8 cellular contexts compared by ENCODE assay signal in the genomic region with DNA sequence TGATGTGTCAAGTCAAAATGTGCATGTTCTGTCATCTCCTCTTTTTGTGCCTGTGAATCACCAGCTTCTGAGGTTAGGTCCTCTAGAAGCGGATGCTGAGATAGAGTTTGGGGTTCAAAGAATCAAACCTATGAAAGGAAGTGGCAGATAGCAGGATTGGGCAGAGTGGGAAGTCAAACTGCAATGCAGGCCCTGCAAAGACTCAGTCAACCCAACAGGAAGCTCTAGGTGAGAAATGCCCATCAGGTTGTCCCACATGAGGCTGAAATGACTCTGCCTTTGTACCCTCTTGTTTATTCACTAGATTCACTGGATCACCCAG. TPM values are rescaled to one million over a fixed set of nuclear protein-coding genes. Genes with fewer than 3 reads are reported as not detected.
DNase-seq lines count a peak whose midpoint lies in the region; ATAC-seq, FAIRE-seq and TF ChIP-seq lines count a peak whose summit lies in the region.

No MANE protein-coding gene starts in this region.

- POLR2A ChIA-PET in HepG2 (lab: Yijun Ruan, JAX), result interaction anchor here (0.7 to 2.3 kb wide), 6 partner anchors 11 to 79 kb away, joined by 3 to 10 read pairs (median 4); partner anchors contain the start of genes PNN and TRAPPC6B

- in situ Hi-C loops in HepG2 (cut with HindIII; ENCODE audit: extremely low pct_ligation_motif_present, low pct_unique_long_range_greater_than_20kb), result no loop called here

- no peaks in the 10 kb centered on the region for H3K36me3 Mint-ChIP-seq in activated CD4-positive, alpha-beta T cell treated with anti-CD3 and anti-CD28 coated beads, Interleukin-2, amount 10 ng/mL, durations not matched to agents 24 days and 14 days (ENCODE audit: low read depth)

- TF ChIP-seq EP300 in HepG2 (IDR thresholded peaks at IDR 0.05; ENCODE audit: low read depth in 2 of 2, low read length in 2 of 2) (no peak), HepG2 (CRISPR knock-in tag; IDR thresholded peaks at IDR 0.05; ENCODE audit: borderline replicate concordance) (no peak)

- peak overlapping the region; percentile 51 for H2AFZ ChIP-seq in HepG2 (ENCODE audit: low read length)

- BruUV-seq in HepG2 (replicated peaks; lab: Mats Ljungman, UMichigan), result no TSS peak

- DNase-seq in HepG2 (ENCODE audit: low spot score) (no peak), right lobe of liver (no peak), fibroblast of the aortic adventitia (ENCODE audit: low read depth) (peak; percentile 50), NCI-H1417 (lab: John Stamatoyannopoulos, UW) (no peak), NAMALWA (ENCODE audit: low spot score) (no peak), dedifferentiated amniotic fluid mesenchymal stem cell (ENCODE audit: extremely low spot score) (no peak), SW 1271 (lab: John Stamatoyannopoulos, UW) (no peak)
- peak; percentile 91 for DNase-seq in activated CD4-positive, alpha-beta T cell treated with anti-CD3 and anti-CD28 coated beads, Interleukin-2, amount 10 ng/mL, durations not matched to agents 24 days and 14 days

- H3K9me3 ChIP-seq in HepG2 (ENCODE audit: low read length) (no peaks in the 10 kb centered on the region), right lobe of liver (no peaks in the 10 kb centered on the region)

- peaks cover 38% of the 10 kb centered on the region for H3K4me1 Mint-ChIP-seq in activated CD4-positive, alpha-beta T cell treated with anti-CD3 and anti-CD28 coated beads, Interleukin-2, amount 10 ng/mL, durations not matched to agents 24 days and 14 days

- peak overlapping the region; percentile 3; the same call in 1 of the 2 replicates for H3K9ac ChIP-seq in HepG2 (ENCODE audit: insufficient read depth, low read depth, low read length)

- TF ChIP-seq POLR2A in HepG2 (IDR thresholded peaks at IDR 0.05; ENCODE audit: insufficient read depth in 1 of 2, low read depth in 2 of 2, low read length in 2 of 2) (no peak), right lobe of liver (IDR thresholded peaks at IDR 0.05) (no peak)

- FAIRE-seq in HepG2 (lab: Jason Lieb, UNC), result no peak

- TF ChIP-seq RAD21 in HepG2 (CRISPR knock-in tag; IDR thresholded peaks at IDR 0.05), result no peak

- H3K79me2 ChIP-seq in HepG2 (ENCODE audit: insufficient read depth, low read length), result peaks cover 5% of the 10 kb centered on the region

- ATAC-seq in HepG2 (no peak), right lobe of liver (no peak)

- H3K27me3 ChIP-seq in HepG2 (ENCODE audit: control insufficient read depth in 1 of 2, insufficient read depth in 2 of 2, low read length in 2 of 2) (no peaks in the 10 kb centered on the region; a peak in 1 of 5 replicates), right lobe of liver (no peaks in the 10 kb centered on the region)

- no peaks in the 10 kb centered on the region for H3K27me3 Mint-ChIP-seq in activated CD4-positive, alpha-beta T cell treated with anti-CD3 and anti-CD28 coated beads, Interleukin-2, amount 10 ng/mL, durations not matched to agents 24 days and 14 days

- peak overlapping the region; percentile 54 for H3K4me3 Mint-ChIP-seq in activated CD4-positive, alpha-beta T cell treated with anti-CD3 and anti-CD28 coated beads, Interleukin-2, amount 10 ng/mL, durations not matched to agents 24 days and 14 days

- H3K4me1 ChIP-seq in HepG2 (ENCODE audit: insufficient read depth, low read length) (peaks cover 44% of the 10 kb centered on the region), right lobe of liver (peaks cover 0 to 13% (median 6%) of the 10 kb centered on the region in 4 donors)

- H3K36me3 ChIP-seq in HepG2 (replicated peaks in 1 of 2; ENCODE audit: control insufficient read depth in 1 of 2, insufficient read depth in 2 of 2, low read length in 2 of 2) (no peaks in the 10 kb centered on the region), right lobe of liver (no peaks in the 10 kb centered on the region)

- no peaks in the 10 kb centered on the region for H3K9me3 Mint-ChIP-seq in activated CD4-positive, alpha-beta T cell treated with anti-CD3 and anti-CD28 coated beads, Interleukin-2, amount 10 ng/mL, durations not matched to agents 24 days and 14 days

- 68% methylated on average over 1 of the region's 1 CpG for WGBS in HepG2 (ENCODE audit: low lambda C conversion rate)
- WGBS in right lobe of liver (ENCODE audit: insufficient coverage, low coverage, low lambda C conversion rate, missing lambda C conversion rate), result 75% methylated on average over 1 of the region's 1 CpG

- peak overlapping the region; percentile 90 for H3K27ac Mint-ChIP-seq in activated CD4-positive, alpha-beta T cell treated with anti-CD3 and anti-CD28 coated beads, Interleukin-2, amount 10 ng/mL, durations not matched to agents 24 days and 14 days

- CTCF ChIA-PET in HepG2 (lab: Yijun Ruan, JAX; ENCODE audit: low intra/inter-chr PET ratio, low total read pairs), result no interaction called here

- intact Hi-C loops in HepG2 (cut with micrococcal nuclease; ENCODE audit: unreplicated experiment) (no loop called here), right lobe of liver (cut with DNase I) (no loop called here)
- intact Hi-C loops in activated CD4-positive, alpha-beta T cell treated with anti-CD3 and anti-CD28 coated beads, Interleukin-2, amount 10 ng/mL, durations not matched to agents 24 days and 14 days (cut with micrococcal nuclease), result loop anchor here (1.0 to 2.0 kb wide), 6 partner anchors 39 to 203 kb away; partner anchors contain the start of genes FBXO33 and PNN

- no peak overlapping the region for H3K27ac ChIP-seq in HepG2 (ENCODE audit: extremely low read length, insufficient read depth, low read length)
- no peak overlapping the region for H3K27ac ChIP-seq in right lobe of liver

- H3K4me2 ChIP-seq in HepG2 (ENCODE audit: low read depth, low read length), result peak overlapping the region; percentile 38

- TF ChIP-seq CTCF in HepG2 (CRISPR knock-in tag; IDR thresholded peaks at IDR 0.05) (no peak), right lobe of liver (IDR thresholded peaks at IDR 0.05) (no peak), fibroblast of the aortic adventitia (IDR thresholded peaks at IDR 0.05; ENCODE audit: insufficient read depth, low read length) (no peak)

- H3K4me3 ChIP-seq in HepG2 (replicated peaks in 1 of 3; ENCODE audit: insufficient read depth in 1 of 3, low read depth in 2 of 3, low read length in 3 of 3) (no peak overlapping the region), right lobe of liver (no peak overlapping the region), fibroblast of the aortic adventitia (ENCODE audit: low read depth, low read length) (no peak overlapping the region)

- H4K20me1 ChIP-seq in HepG2 (ENCODE audit: insufficient read depth, low read length), result no peaks in the 10 kb centered on the region

RNA-seq across cellular contexts. Expression of gene MIA2, which starts 4.5 kb away (rescaled TPM):
- total RNA-seq in HepG2 (2016; rRNA removed; fragmentation: Illumina TruSeq; extraction: Trizol) (119 and 158 TPM in 2 replicates), right lobe of liver (10 to 100 TPM; 58.7 to 90.8 (median 73.6) TPM), fibroblast of the aortic adventitia (ENCODE audit: low replicate concordance) (20.4 and 121 TPM in 2 replicates)
- total RNA-seq in HepG2 (2016; cell fraction: cytosol; rRNA removed; fragmentation: Illumina TruSeq; extraction: Trizol; ENCODE audit: low read depth), result 154 and 169 TPM in 2 replicates
- 111 and 161 TPM in 2 replicates for total RNA-seq in HepG2 (2016; cell fraction: insoluble cytoplasmic fraction; rRNA removed; fragmentation: Illumina TruSeq; extraction: Trizol)
- total RNA-seq in HepG2 (2016; cell fraction: membrane; rRNA removed; fragmentation: Illumina TruSeq; extraction: Trizol), result 165 and 196 TPM in 2 replicates
- total RNA-seq in HepG2 (2016; cell fraction: nucleus; rRNA removed; fragmentation: Illumina TruSeq; extraction: Trizol), result 192 and 219 TPM in 2 replicates
- polyA plus RNA-seq in HepG2 (2011; rRNA removed), result 131 and 134 TPM in 2 replicates
- 57.1 and 79.7 TPM in 2 replicates for polyA plus RNA-seq in HepG2 (2011; cell fraction: cytosol; rRNA removed)
- 77.3 and 94.7 TPM in 2 replicates for polyA plus RNA-seq in HepG2 (2011; cell fraction: nucleus; rRNA removed)
- 103 and 118 TPM in 2 replicates for polyA plus RNA-seq in HepG2 (2012)
- polyA plus RNA-seq in HepG2 (2016; cell fraction: cytosol; fragmentation: Illumina TruSeq; extraction: Trizol; ENCODE audit: low read depth), result 19.6 and 24.5 TPM in 2 replicates
- polyA plus RNA-seq in HepG2 (2016; cell fraction: insoluble cytoplasmic fraction; fragmentation: Illumina TruSeq; extraction: Trizol; ENCODE audit: low read depth), result 95.4 and 102 TPM in 2 replicates
- polyA plus RNA-seq in HepG2 (2016; cell fraction: membrane; fragmentation: Illumina TruSeq; extraction: Trizol; ENCODE audit: low read depth), result 45.8 and 50.4 TPM in 2 replicates
- 216 and 223 TPM in 2 replicates for polyA plus RNA-seq in HepG2 (2016; cell fraction: nucleus; fragmentation: Illumina TruSeq; extraction: Trizol; ENCODE audit: insufficient read depth, low read depth)
- polyA minus RNA-seq in HepG2 (2011; rRNA and poly(A)+ RNA removed; ENCODE audit: low replicate concordance), result 24.3 and 71.9 TPM in 2 replicates
- 59.9 and 69.8 TPM in 2 replicates for polyA minus RNA-seq in HepG2 (2011; cell fraction: cytosol; rRNA and poly(A)+ RNA removed)
- polyA minus RNA-seq in HepG2 (2011; cell fraction: nucleus; rRNA and poly(A)+ RNA removed), result 211 and 242 TPM in 2 replicates
- 18.7 and 21.8 TPM in 2 replicates for total RNA-seq in activated CD4-positive, alpha-beta T cell treated with anti-CD3 and anti-CD28 coated beads, Interleukin-2, amount 10 ng/mL, durations not matched to agents 24 days and 14 days

RNA-seq across cellular contexts. Expression of gene PNN, which starts 54.1 kb away (rescaled TPM):
- 110 and 214 TPM in 2 replicates for total RNA-seq in HepG2 (2016; rRNA removed; fragmentation: Illumina TruSeq; extraction: Trizol)
- total RNA-seq in HepG2 (2016; cell fraction: cytosol; rRNA removed; fragmentation: Illumina TruSeq; extraction: Trizol; ENCODE audit: low read depth), result 47.1 and 48.8 TPM in 2 replicates
- total RNA-seq in HepG2 (2016; cell fraction: insoluble cytoplasmic fraction; rRNA removed; fragmentation: Illumina TruSeq; extraction: Trizol), result 105 and 215 TPM in 2 replicates
- total RNA-seq in HepG2 (2016; cell fraction: membrane; rRNA removed; fragmentation: Illumina TruSeq; extraction: Trizol), result 22.0 and 26.0 TPM in 2 replicates
- 407 and 445 TPM in 2 replicates for total RNA-seq in HepG2 (2016; cell fraction: nucleus; rRNA removed; fragmentation: Illumina TruSeq; extraction: Trizol)
- 58.0 and 58.6 TPM in 2 replicates for polyA plus RNA-seq in HepG2 (2011; rRNA removed)
- polyA plus RNA-seq in HepG2 (2011; cell fraction: cytosol; rRNA removed), result 22.1 and 29.7 TPM in 2 replicates
- polyA plus RNA-seq in HepG2 (2011; cell fraction: nucleus; rRNA removed), result 315 and 430 TPM in 2 replicates
- polyA plus RNA-seq in HepG2 (2012), result 184 and 252 TPM in 2 replicates
- 4.4 and 5.0 TPM in 2 replicates for polyA plus RNA-seq in HepG2 (2016; cell fraction: cytosol; fragmentation: Illumina TruSeq; extraction: Trizol; ENCODE audit: low read depth)
- polyA plus RNA-seq in HepG2 (2016; cell fraction: insoluble cytoplasmic fraction; fragmentation: Illumina TruSeq; extraction: Trizol; ENCODE audit: low read depth), result 155 and 157 TPM in 2 replicates
- 13.0 and 14.4 TPM in 2 replicates for polyA plus RNA-seq in HepG2 (2016; cell fraction: membrane; fragmentation: Illumina TruSeq; extraction: Trizol; ENCODE audit: low read depth)
- 1,319 and 1,369 TPM in 2 replicates for polyA plus RNA-seq in HepG2 (2016; cell fraction: nucleus; fragmentation: Illumina TruSeq; extraction: Trizol; ENCODE audit: insufficient read depth, low read depth)
- 19.2 and 20.9 TPM in 2 replicates for polyA minus RNA-seq in HepG2 (2011; rRNA and poly(A)+ RNA removed; ENCODE audit: low replicate concordance)
- polyA minus RNA-seq in HepG2 (2011; cell fraction: cytosol; rRNA and poly(A)+ RNA removed), result 15.5 and 21.0 TPM in 2 replicates
- 311 and 317 TPM in 2 replicates for polyA minus RNA-seq in HepG2 (2011; cell fraction: nucleus; rRNA and poly(A)+ RNA removed)
- total RNA-seq in right lobe of liver, result 10 to 100 TPM; 12.2 to 42.0 (median 23.8) TPM
- 121 and 128 TPM in 2 replicates for total RNA-seq in activated CD4-positive, alpha-beta T cell treated with anti-CD3 and anti-CD28 coated beads, Interleukin-2, amount 10 ng/mL, durations not matched to agents 24 days and 14 days
- total RNA-seq in fibroblast of the aortic adventitia (ENCODE audit: low replicate concordance), result 21.7 and 44.2 TPM in 2 replicates

RNA-seq across cellular contexts. Expression of gene TRAPPC6B, which starts 59.0 kb away (rescaled TPM):
- total RNA-seq in HepG2 (2016; rRNA removed; fragmentation: Illumina TruSeq; extraction: Trizol), result 51.2 and 77.5 TPM in 2 replicates
- 9.2 and 9.8 TPM in 2 replicates for total RNA-seq in HepG2 (2016; cell fraction: cytosol; rRNA removed; fragmentation: Illumina TruSeq; extraction: Trizol; ENCODE audit: low read depth)
- total RNA-seq in HepG2 (2016; cell fraction: insoluble cytoplasmic fraction; rRNA removed; fragmentation: Illumina TruSeq; extraction: Trizol), result 48.6 and 74.0 TPM in 2 replicates
- total RNA-seq in HepG2 (2016; cell fraction: membrane; rRNA removed; fragmentation: Illumina TruSeq; extraction: Trizol), result 22.7 and 27.3 TPM in 2 replicates
- 47.2 and 50.6 TPM in 2 replicates for total RNA-seq in HepG2 (2016; cell fraction: nucleus; rRNA removed; fragmentation: Illumina TruSeq; extraction: Trizol)
- 29.8 and 34.3 TPM in 2 replicates for polyA plus RNA-seq in HepG2 (2011; rRNA removed)
- polyA plus RNA-seq in HepG2 (2011; cell fraction: cytosol; rRNA removed), result 19.3 and 27.7 TPM in 2 replicates
- 37.2 and 38.5 TPM in 2 replicates for polyA plus RNA-seq in HepG2 (2011; cell fraction: nucleus; rRNA removed)
- polyA plus RNA-seq in HepG2 (2012), result 35.0 and 40.6 TPM in 2 replicates
- polyA plus RNA-seq in HepG2 (2016; cell fraction: cytosol; fragmentation: Illumina TruSeq; extraction: Trizol; ENCODE audit: low read depth), result 3.4 and 3.5 TPM in 2 replicates
- polyA plus RNA-seq in HepG2 (2016; cell fraction: insoluble cytoplasmic fraction; fragmentation: Illumina TruSeq; extraction: Trizol; ENCODE audit: low read depth), result 65.3 and 70.4 TPM in 2 replicates
- polyA plus RNA-seq in HepG2 (2016; cell fraction: membrane; fragmentation: Illumina TruSeq; extraction: Trizol; ENCODE audit: low read depth), result 13.6 and 13.7 TPM in 2 replicates
- polyA plus RNA-seq in HepG2 (2016; cell fraction: nucleus; fragmentation: Illumina TruSeq; extraction: Trizol; ENCODE audit: insufficient read depth, low read depth), result 67.7 and 73.9 TPM in 2 replicates
- 12.1 and 22.6 TPM in 2 replicates for polyA minus RNA-seq in HepG2 (2011; rRNA and poly(A)+ RNA removed; ENCODE audit: low replicate concordance)
- polyA minus RNA-seq in HepG2 (2011; cell fraction: cytosol; rRNA and poly(A)+ RNA removed), result 23.4 and 31.4 TPM in 2 replicates
- polyA minus RNA-seq in HepG2 (2011; cell fraction: nucleus; rRNA and poly(A)+ RNA removed), result 55.9 and 62.2 TPM in 2 replicates
- total RNA-seq in right lobe of liver, result 10 to 100 TPM; 11.4 to 26.9 (median 15.1) TPM
- 16.9 and 20.8 TPM in 2 replicates for total RNA-seq in activated CD4-positive, alpha-beta T cell treated with anti-CD3 and anti-CD28 coated beads, Interleukin-2, amount 10 ng/mL, durations not matched to agents 24 days and 14 days
- total RNA-seq in fibroblast of the aortic adventitia (ENCODE audit: low replicate concordance), result 23.2 and 34.0 TPM in 2 replicates

Comparison
In these comparisons a context has a peak if more than half of its experiments do, and no peak if none do; other contexts are left out.
1. DNase-seq: peak in activated CD4-positive, alpha-beta T cell treated with anti-CD3 and anti-CD28 coated beads, Interleukin-2, amount 10 ng/mL, durations not matched to agents 24 days and 14 days (single experiment) and fibroblast of the aortic adventitia (single experiment); none in HepG2 (single experiment), right lobe of liver (0 of 3), NCI-H1417 (0 of 3), NAMALWA (single experiment), dedifferentiated amniotic fluid mesenchymal stem cell (single experiment) and SW 1271 (0 of 2).